8 cellular contexts compared by ENCODE assay signal in the genomic region with DNA sequence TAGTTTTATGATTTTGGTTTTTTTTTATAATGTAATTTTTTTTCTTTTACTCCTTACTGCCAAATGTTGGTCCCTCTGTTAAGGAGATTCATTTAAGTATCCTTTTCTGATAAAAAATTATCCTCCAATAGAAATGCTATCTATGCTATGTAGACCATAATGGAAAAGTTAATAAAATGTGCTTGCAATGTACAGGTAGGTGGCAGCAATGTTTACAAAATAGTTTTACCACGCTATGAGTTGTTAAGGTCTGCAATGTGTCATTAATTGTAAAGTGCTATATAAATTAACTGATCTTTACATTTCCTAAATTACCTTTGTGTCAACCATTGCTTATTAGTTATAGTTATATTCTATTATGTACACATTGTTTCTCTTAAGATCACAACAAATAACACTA. TPM values are rescaled to one million over a fixed set of nuclear protein-coding genes. Genes with fewer than 3 reads are reported as not detected.
DNase-seq lines count a peak whose midpoint lies in the region; ATAC-seq, FAIRE-seq and TF ChIP-seq lines count a peak whose summit lies in the region.

No MANE protein-coding gene starts in this region.

- no peaks in the 10 kb centered on the region for H3K9me3 ChIP-seq in SU-DHL-6 (ENCODE audit: insufficient read depth, low read length)

- H3K27ac Mint-ChIP-seq in nephron, result no peak overlapping the region
- H3K27ac Mint-ChIP-seq in activated naive CD8-positive, alpha-beta T cell treated with anti-CD3 and anti-CD28 coated beads, Interleukin-2, amount 50 U/mL, for 24 hours, result no peak overlapping the region

- no peaks in the 10 kb centered on the region for H3K27me3 Mint-ChIP-seq in nephron (ENCODE audit: low read depth)
- no peaks in the 10 kb centered on the region for H3K27me3 Mint-ChIP-seq in activated naive CD8-positive, alpha-beta T cell treated with anti-CD3 and anti-CD28 coated beads, Interleukin-2, amount 50 U/mL, for 24 hours

- no peaks in the 10 kb centered on the region for H3K36me3 Mint-ChIP-seq in nephron (ENCODE audit: low read depth)
- H3K36me3 Mint-ChIP-seq in activated naive CD8-positive, alpha-beta T cell treated with anti-CD3 and anti-CD28 coated beads, Interleukin-2, amount 50 U/mL, for 24 hours (ENCODE audit: low read depth), result peaks cover 2% of the 10 kb centered on the region

- H3K9me2 ChIP-seq in SU-DHL-6 (replicated peaks; ENCODE audit: insufficient read depth, low read length), result no peaks in the 10 kb centered on the region

- peak; percentile 26 for ATAC-seq in GM21360 (IDR thresholded peaks at IDR 0.05; ENCODE audit: unreplicated experiment)
- no peak for ATAC-seq in activated naive CD8-positive, alpha-beta T cell treated with anti-CD3 and anti-CD28 coated beads, Interleukin-2, amount 50 U/mL, for 24 hours

- no peaks in the 10 kb centered on the region for H3K36me3 ChIP-seq in SU-DHL-6 (ENCODE audit: low read length)

- peaks cover under 1% of the 10 kb centered on the region for H3K4me1 Mint-ChIP-seq in nephron
- peaks cover 21% of the 10 kb centered on the region for H3K4me1 Mint-ChIP-seq in activated naive CD8-positive, alpha-beta T cell treated with anti-CD3 and anti-CD28 coated beads, Interleukin-2, amount 50 U/mL, for 24 hours

- H4K20me1 ChIP-seq in SU-DHL-6 (ENCODE audit: low read depth, low read length), result no peaks in the 10 kb centered on the region

- DNase-seq in HT1080 (ENCODE audit: low read depth) (peak; percentile 25), mesenteric fat pad (ENCODE audit: low spot score) (no peak), AG20443 (ENCODE audit: low spot score) (no peak)
- DNase-seq in activated naive CD8-positive, alpha-beta T cell treated with anti-CD3 and anti-CD28 coated beads, Interleukin-2, amount 50 U/mL, for 24 hours, result no peak

- no peaks in the 10 kb centered on the region for H3K9me3 Mint-ChIP-seq in nephron
- H3K9me3 Mint-ChIP-seq in activated naive CD8-positive, alpha-beta T cell treated with anti-CD3 and anti-CD28 coated beads, Interleukin-2, amount 50 U/mL, for 24 hours, result no peaks in the 10 kb centered on the region

- FAIRE-seq in G401.6 (lab: Jason Lieb, UNC), result peak; percentile 92

- H3F3A ChIP-seq in SU-DHL-6 (ENCODE audit: insufficient read depth), result peaks cover 23% of the 10 kb centered on the region

- no peak overlapping the region for H3K4me3 Mint-ChIP-seq in nephron
- no peak overlapping the region for H3K4me3 Mint-ChIP-seq in activated naive CD8-positive, alpha-beta T cell treated with anti-CD3 and anti-CD28 coated beads, Interleukin-2, amount 50 U/mL, for 24 hours

- H3K4me2 ChIP-seq in SU-DHL-6 (ENCODE audit: low read depth, low read length, poor library complexity, severe bottlenecking), result peak overlapping the region; percentile 75

- no peak overlapping the region for H3K4me3 ChIP-seq in SU-DHL-6 (ENCODE audit: insufficient read depth, low read length, poor library complexity, severe bottlenecking)

- peak overlapping the region; percentile 95 for H3K27ac ChIP-seq in SU-DHL-6 (ENCODE audit: low read depth, low read length)

- H3K79me2 ChIP-seq in SU-DHL-6 (ENCODE audit: insufficient read depth, low read length), result peaks cover 11% of the 10 kb centered on the region

- TF ChIP-seq CTCF in SU-DHL-6 (IDR thresholded peaks at IDR 0.05; ENCODE audit: insufficient read depth, low read length, poor library complexity, severe bottlenecking), result no peak
- peak; percentile 18 to 52 (median 29) for TF ChIP-seq CTCF in nephron (IDR thresholded peaks at IDR 0.05; ENCODE audit: unreplicated experiment in 3 of 3)

- H2AFZ ChIP-seq in SU-DHL-6 (ENCODE audit: low read depth, low read length, severe bottlenecking), result peak overlapping the region; percentile 47

- H3K9ac ChIP-seq in SU-DHL-6 (ENCODE audit: low read length), result 0 out of 2 replicates have a peak overlapping the region, but pooled peaks have one; percentile 44

- no peaks in the 10 kb centered on the region for H3K27me3 ChIP-seq in SU-DHL-6 (ENCODE audit: low read length)

RNA-seq across cellular contexts. Expression of a gene that starts 3.8 kb away (rescaled TPM):
- 8.6 and 9.6 TPM in 2 replicates for total RNA-seq in HT1080 (2014; rRNA removed; shearing (Covaris generic))
- 4.6 and 8.0 TPM in 2 replicates for polyA plus RNA-seq in HT1080 (2015; cell fraction: cytosol; rRNA removed)
- 31.2 and 36.6 TPM in 2 replicates for polyA plus RNA-seq in HT1080 (2015; cell fraction: nucleus; rRNA removed)
- 17.5 TPM for total RNA-seq in mesenteric fat pad

RNA-seq across cellular contexts. Expression of a gene that starts 9.4 kb away (rescaled TPM):
- total RNA-seq in HT1080 (2014; rRNA removed; shearing (Covaris generic)), result not detected in 2 replicates
- polyA plus RNA-seq in HT1080 (2015; cell fraction: cytosol; rRNA removed), result not detected in 2 replicates
- not detected in 2 replicates for polyA plus RNA-seq in HT1080 (2015; cell fraction: nucleus; rRNA removed)
- not detected for total RNA-seq in mesenteric fat pad
